9 cellular contexts compared by ENCODE assay signal in the genomic region with DNA sequence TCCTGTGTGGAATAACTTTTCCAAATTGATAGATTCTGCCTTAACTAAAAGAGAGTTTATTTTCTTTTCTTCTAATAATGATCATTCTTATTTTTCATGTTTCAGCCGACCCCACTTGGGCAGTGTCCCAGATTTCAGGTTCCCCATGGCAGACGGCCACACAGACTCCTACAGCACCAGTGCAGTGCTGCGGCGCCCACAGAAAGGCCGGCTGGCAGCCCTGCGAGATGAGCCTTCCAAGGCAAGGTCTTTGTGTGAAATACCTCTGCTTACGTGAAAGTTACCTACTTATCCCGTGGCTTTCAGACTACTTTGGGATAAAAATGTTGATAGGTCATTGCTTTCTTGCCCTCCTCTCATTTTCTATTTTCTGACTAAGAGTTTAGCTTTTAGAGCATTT.
"Had no signal": no experiment of that assay in that cellular context is flagged by ENCODE, and none has a peak within 500 bp of the region (broad histone marks: within the 10 kb centered on the region; RNA-seq: fewer than 3 reads in every experiment).

No MANE protein-coding gene starts in this region.

- H3K27ac ChIP-seq: GM23248 had no signal

- ATAC-seq: GM23338, HCT116 had no signal

- H3K4me2 ChIP-seq: GM23338 had no signal

- H3K4me3 ChIP-seq: GM23248, GM23338, HAP-1 had no signal

- H2AFZ ChIP-seq: GM23248, GM23338 had no signal

- H3K4me1 ChIP-seq: HAP-1 had no signal

- DNase-seq: GM23248, GOT3, H7, H9, HCEC 1CT, HFFc6 had no signal

- H3K9ac ChIP-seq: GM23248 had no signal

- H3K9me3 ChIP-seq: HAP-1 had no signal
